ENCODE assay signal across 22 cellular contexts in genomic region chr2:165636959-165637358, GRCh38.
"Had no signal": no experiment of that assay in that cellular context is flagged by ENCODE, and none has a peak within 500 bp of the region (broad histone marks: within the 10 kb centered on the region; RNA-seq: fewer than 3 reads in every experiment).

No MANE protein-coding gene starts in this region.

- H3K27me3 Mint-ChIP-seq: type B pancreatic cell had no signal

- DNase-seq: dermis blood vessel endothelial cell; effector memory CD4-positive, alpha-beta T cell; heart left ventricle; left cardiac atrium; left lung; mesendoderm; naive thymus-derived CD8-positive, alpha-beta T cell; nephron progenitor cell; nucleus accumbens; stimulated activated CD4-positive, alpha-beta T cell treated with anti-CD3 and anti-CD28 coated beads, Interleukin-2, amount 100 ng/mL, for 24 hours; stimulated activated CD4-positive, alpha-beta T cell treated with anti-CD3 and anti-CD28 coated beads, Interleukin-4, amount 100 ng/mL, for 24 hours; stimulated activated naive CD4-positive, alpha-beta T cell treated with Interleukin-2 at 50 U/mL for 16 hours; stomach; tibial artery had no signal

- H3K4me3 Mint-ChIP-seq: naive thymus-derived CD8-positive, alpha-beta T cell; nephron progenitor cell; stimulated activated effector memory CD8-positive, alpha-beta T cell treated with anti-CD3 and anti-CD28 coated beads, Interleukin-12 subunit alpha, Interleukin-12 subunit beta, amount 100 ng/mL, for 72 hours; type B pancreatic cell had no signal

- H3K36me3 Mint-ChIP-seq: naive thymus-derived CD8-positive, alpha-beta T cell; stimulated activated effector memory CD8-positive, alpha-beta T cell treated with anti-CD3 and anti-CD28 coated beads, Interleukin-12 subunit alpha, Interleukin-12 subunit beta, amount 100 ng/mL, for 72 hours; type B pancreatic cell had no signal

- H3K4me1 Mint-ChIP-seq: naive thymus-derived CD8-positive, alpha-beta T cell; stimulated activated effector memory CD8-positive, alpha-beta T cell treated with anti-CD3 and anti-CD28 coated beads, Interleukin-12 subunit alpha, Interleukin-12 subunit beta, amount 100 ng/mL, for 72 hours had no signal

- H2AFZ ChIP-seq: hepatocyte had no signal

- H3K4me2 ChIP-seq: hepatocyte had no signal

- H3K27me3 ChIP-seq: gastroesophageal sphincter, heart left ventricle, hepatocyte, left lung, right atrium auricular region, stomach, tibial artery had no signal

- ATAC-seq: gastroesophageal sphincter; heart left ventricle; left cardiac atrium; left lung; naive thymus-derived CD8-positive, alpha-beta T cell; sciatic nerve; stimulated activated effector memory CD8-positive, alpha-beta T cell treated with anti-CD3 and anti-CD28 coated beads, Interleukin-12 subunit alpha, Interleukin-12 subunit beta, amount 100 ng/mL, for 72 hours had no signal

- H3K9me3 Mint-ChIP-seq: naive thymus-derived CD8-positive, alpha-beta T cell; stimulated activated effector memory CD8-positive, alpha-beta T cell treated with anti-CD3 and anti-CD28 coated beads, Interleukin-12 subunit alpha, Interleukin-12 subunit beta, amount 100 ng/mL, for 72 hours; type B pancreatic cell had no signal

- H3K79me2 ChIP-seq: hepatocyte had no signal

- H3K9me3 ChIP-seq: gastroesophageal sphincter, heart left ventricle, left lung, prostate gland, right atrium auricular region, stomach, tibial artery had no signal

- H3K36me3 ChIP-seq: gastroesophageal sphincter, heart left ventricle, left lung, prostate gland, right atrium auricular region, stomach, tibial artery had no signal

- H3K4me3 ChIP-seq: coronary artery, gastroesophageal sphincter, heart left ventricle, hepatocyte, left lung, prostate gland, right atrium auricular region, stomach, tibial artery had no signal

- H3K4me1 ChIP-seq: left lung, prostate gland had no signal

- H3K27ac ChIP-seq: coronary artery, gastroesophageal sphincter, heart left ventricle, hepatocyte, left lung, prostate gland, right atrium auricular region, stomach, tibial artery had no signal

- H3K27ac Mint-ChIP-seq: naive thymus-derived CD8-positive, alpha-beta T cell; nephron progenitor cell; stimulated activated effector memory CD8-positive, alpha-beta T cell treated with anti-CD3 and anti-CD28 coated beads, Interleukin-12 subunit alpha, Interleukin-12 subunit beta, amount 100 ng/mL, for 72 hours; type B pancreatic cell had no signal
